In the genomic region with DNA sequence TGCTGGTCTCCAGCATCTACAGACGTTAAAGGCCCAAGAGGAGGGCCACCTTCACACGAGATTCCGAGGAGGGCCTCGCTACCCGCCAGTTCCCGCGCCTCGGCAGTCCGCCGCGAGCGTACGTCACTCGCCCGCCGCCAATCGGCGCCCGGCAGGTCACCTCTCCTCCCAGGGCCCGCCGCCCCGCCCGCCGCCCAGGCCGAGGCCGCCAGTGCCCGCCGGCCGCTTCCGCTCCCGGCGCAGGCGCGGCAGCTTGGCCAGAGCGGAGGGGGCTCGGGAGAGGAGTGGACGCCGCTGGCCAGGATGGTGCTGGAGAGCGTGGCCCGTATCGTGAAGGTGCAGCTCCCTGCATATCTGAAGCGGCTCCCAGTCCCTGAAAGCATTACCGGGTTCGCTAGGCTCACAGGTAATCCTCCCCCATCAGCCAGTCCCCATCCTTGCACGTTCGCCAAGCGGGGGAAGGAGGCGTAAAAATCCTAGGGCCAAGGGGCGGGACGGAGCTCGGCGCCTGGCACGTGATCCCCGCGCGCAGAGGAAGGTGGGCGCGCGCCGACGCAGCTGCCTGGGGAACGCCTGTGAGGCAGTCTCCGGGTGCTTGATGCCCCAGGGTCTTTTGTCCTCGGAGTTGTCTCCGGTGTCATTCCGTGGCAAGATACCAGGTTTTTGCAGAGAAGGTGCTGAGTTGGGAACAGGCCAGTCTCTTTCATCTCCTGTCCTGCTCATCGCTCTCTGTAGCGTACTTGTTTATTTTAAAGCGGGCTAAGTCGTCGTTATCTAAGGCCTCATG, we compare ENCODE assay signal across 8 cellular contexts. TPM values are rescaled to one million over a fixed set of nuclear protein-coding genes. Genes with fewer than 3 reads are reported as not detected.
DNase-seq lines count a peak whose midpoint lies in the region; ATAC-seq and TF ChIP-seq lines count a peak whose summit lies in the region.

A gene with protein sequence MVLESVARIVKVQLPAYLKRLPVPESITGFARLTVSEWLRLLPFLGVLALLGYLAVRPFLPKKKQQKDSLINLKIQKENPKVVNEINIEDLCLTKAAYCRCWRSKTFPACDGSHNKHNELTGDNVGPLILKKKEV (plus strand): TSS at position 211 of the 787 bp plus-strand sequence. CDS start 93 bp downstream, at position 304.

- H3K4me1 ChIP-seq in adrenal gland (replicated peaks in 1 of 2): peaks cover 0 to 39% of the 10 kb centered on the region in 2 donors
- peaks cover 0 to 38% (median 19%) of the 10 kb centered on the region in 12 donors for H3K4me1 ChIP-seq in heart left ventricle

- no peaks in the 10 kb centered on the region for H3K27me3 Mint-ChIP-seq in type B pancreatic cell

- H3K36me3 ChIP-seq in adrenal gland (replicated peaks in 1 of 2): no peaks in the 10 kb centered on the region
- no peaks in the 10 kb centered on the region for H3K36me3 ChIP-seq in heart left ventricle

- peak within 1 kb of the TSS; percentile 93 for H3K27ac Mint-ChIP-seq in type B pancreatic cell

- H3K4me1 Mint-ChIP-seq in type B pancreatic cell (ENCODE audit: unreplicated experiment): peaks cover 19% of the 10 kb centered on the region

- TF ChIP-seq CTCF in adrenal gland (IDR thresholded peaks at IDR 0.05): peak in 4 of 6 experiments; percentile 3 to 25 (median 20)
- no peak for TF ChIP-seq CTCF in heart left ventricle (IDR thresholded peaks at IDR 0.05)
- TF ChIP-seq CTCF in type B pancreatic cell (conservative IDR thresholded peaks at IDR 0.05): no peak

- DNase-seq in NCI-H146 treated with DMSO at 0.1 percent for 48 hours (lab: John Stamatoyannopoulos, UW; ENCODE audit: unreplicated experiment) (peak; percentile 43), T-helper 1 cell (peak; percentile 81 to 96 (median 87)), adrenal gland (peak; percentile 92 to 95 (median 94)), heart left ventricle (peak; percentile 91 to 96 (median 94)), posterior cingulate gyrus (peak; percentile 86 to 99 (median 93)), type B pancreatic cell (ENCODE audit: extremely low spot score, unreplicated experiment) (peak; percentile 94)

- H3K4me3 Mint-ChIP-seq in type B pancreatic cell: peak within 1 kb of the TSS; percentile 92

- peak within 1 kb of the TSS; percentile 45 to 80 (median 74) for H3K4me3 ChIP-seq in adrenal gland
- H3K4me3 ChIP-seq in heart left ventricle: peak within 1 kb of the TSS; percentile 66 to 93 (median 72)

- intact Hi-C loops in adrenal gland (cut with DNase I): loop anchor here in 1 of 2 donors (5.0 kb wide), 1 partner anchor 42 kb away; a partner anchor contains a TSS
- intact Hi-C loops in heart left ventricle (cut with DNase I): loop anchor here (1.0 to 10.0 kb wide), 9 partner anchors 40 to 434 kb away; a partner anchor contains a TSS
- intact Hi-C loops in posterior cingulate gyrus (cut with DNase I): loop anchor here (1.0 to 5.0 kb wide), 2 partner anchors 42 to 247 kb away; a partner anchor contains a TSS

- H3K27me3 ChIP-seq in adrenal gland (no peaks in the 10 kb centered on the region), heart left ventricle (no peaks in the 10 kb centered on the region)

- peak within 1 kb of the TSS; percentile 84 to 100 (median 97) for H3K27ac ChIP-seq in adrenal gland
- H3K27ac ChIP-seq in heart left ventricle: peak within 1 kb of the TSS; percentile 79 to 99 (median 96)

- no peaks in the 10 kb centered on the region for H3K9me3 ChIP-seq in adrenal gland (replicated peaks in 1 of 3)
- no peaks in the 10 kb centered on the region for H3K9me3 ChIP-seq in heart left ventricle

- TF ChIP-seq POLR2A in GM15510 (IDR thresholded peaks at IDR 0.05; ENCODE audit: borderline replicate concordance, extremely low read depth, insufficient read length): peak; percentile 94
- TF ChIP-seq POLR2A in adrenal gland (IDR thresholded peaks at IDR 0.05): peak; percentile 39 to 80
- peak in 1 of 2 donors; percentile 72 for TF ChIP-seq POLR2A in heart left ventricle (IDR thresholded peaks at IDR 0.05)

- H3K36me3 Mint-ChIP-seq in type B pancreatic cell: peaks cover 17% of the 10 kb centered on the region

- H3K9me3 Mint-ChIP-seq in type B pancreatic cell: no peaks in the 10 kb centered on the region

- ATAC-seq in HG02884 (IDR thresholded peaks at IDR 0.05; ENCODE audit: unreplicated experiment) (peak; percentile 81), heart left ventricle (peak; percentile 94 to 99 (median 98))

- WGBS in adrenal gland, 4 donors: 0% methylated on average over 7 to 71 of the region's 71 CpGs
- 0% methylated on average over 36 to 71 of the region's 71 CpGs for WGBS in heart left ventricle, 4 donors

RNA-seq across cellular contexts. Expression of the gene that starts here (rescaled TPM):
- 10 to 100 TPM; 20.5 to 50.4 (median 34.3) TPM for total RNA-seq in adrenal gland
- polyA plus RNA-seq in adrenal gland: 10 to 100 TPM; 13.5 to 64.6 (median 13.7) TPM
- 10 to 100 TPM in 7 of 9 donors, 1 to 10 TPM in 2; 9.0 to 22.3 (median 18.4) TPM for total RNA-seq in heart left ventricle
- 10 to 100 TPM; 11.3 to 35.8 TPM for polyA plus RNA-seq in heart left ventricle
- 25.6 and 27.9 TPM in 2 replicates for total RNA-seq in type B pancreatic cell (ENCODE audit: low replicate concordance)

Comparison
In these comparisons a context has a peak if more than half of its experiments do, and no peak if none do; other contexts are left out.
1. Peak in every context shown above with its lines: DNase-seq, ATAC-seq, H3K4me3 ChIP-seq and H3K27ac ChIP-seq.
2. DNase-seq: peak in every context shown above with its lines; median percentile 94 in adrenal gland; 94 in heart left ventricle; 94 in type B pancreatic cell; 93 in posterior cingulate gyrus; 87 in T-helper 1 cell; 43 in NCI-H146 treated with DMSO at 0.1 percent for 48 hours.
3. CTCF ChIP-seq: peak in adrenal gland (4 of 6); none in heart left ventricle (0 of 12) and type B pancreatic cell (single experiment).